8 cellular contexts compared by ENCODE assay signal in genomic region chr2:237590272-237591020, GRCh38. TPM values are rescaled to one million over a fixed set of nuclear protein-coding genes. Genes with fewer than 3 reads are reported as not detected.
A peak's percentile ranks its signal among the peaks of the same experiment; 100 is the strongest.
DNase-seq lines count a peak whose midpoint lies in the region; ATAC-seq, FAIRE-seq and TF ChIP-seq lines count a peak whose summit lies in the region.

TSS of gene RAB17 (minus strand) at chr2:237590734. CDS start at chr2:237586154, 4,580 bp downstream.

- in situ Hi-C loops in transverse colon (cut with MboI; ENCODE audit: low pct_ligation_motif_present in 1 of 4, low pct_unique_long_range_greater_than_20kb in 1 of 4, low sequenced_read_pairs in 3 of 4): loop anchor here in 1 of 4 donors (25.0 kb wide), 1 partner anchor 147 kb away; no protein-coding TSS in a partner anchor

- H3K79me2 ChIP-seq in keratinocyte (ENCODE audit: control insufficient read depth, insufficient read depth, low read length): no peaks in the 10 kb centered on the region

- H3K9me3 ChIP-seq in keratinocyte (ENCODE audit: control insufficient read depth, low read depth, low read length): no peaks in the 10 kb centered on the region
- H3K9me3 ChIP-seq in transverse colon: no peaks in the 10 kb centered on the region

- no peak within 1 kb of the TSS for H3K4me3 Mint-ChIP-seq in activated naive CD8-positive, alpha-beta T cell treated with anti-CD3 and anti-CD28 coated beads, Interleukin-2, amount 50 U/mL, for 24 hours

- no peak for FAIRE-seq in keratinocyte (lab: Jason Lieb, UNC)

- H3K27ac Mint-ChIP-seq in activated naive CD8-positive, alpha-beta T cell treated with anti-CD3 and anti-CD28 coated beads, Interleukin-2, amount 50 U/mL, for 24 hours: no peak within 1 kb of the TSS

- no peaks in the 10 kb centered on the region for H3K36me3 ChIP-seq in keratinocyte (ENCODE audit: control insufficient read depth in 2 of 2, extremely low read depth in 1 of 2, insufficient read depth in 2 of 2, low read length in 2 of 2)
- no peaks in the 10 kb centered on the region for H3K36me3 ChIP-seq in transverse colon

- no peaks in the 10 kb centered on the region for H3K27me3 Mint-ChIP-seq in activated naive CD8-positive, alpha-beta T cell treated with anti-CD3 and anti-CD28 coated beads, Interleukin-2, amount 50 U/mL, for 24 hours

- no peaks in the 10 kb centered on the region for H3K9me3 Mint-ChIP-seq in activated naive CD8-positive, alpha-beta T cell treated with anti-CD3 and anti-CD28 coated beads, Interleukin-2, amount 50 U/mL, for 24 hours

- dilution Hi-C loops in keratinocyte (cut with MboI; ENCODE audit: extremely low pct_ligation_motif_present, low sequenced_read_pairs): no loop called here

- no peaks in the 10 kb centered on the region for H4K20me1 ChIP-seq in keratinocyte (ENCODE audit: control insufficient read depth, extremely low read depth, insufficient read depth, low read length)

- TF ChIP-seq EP300 in transverse colon (IDR thresholded peaks at IDR 0.05; ENCODE audit: low read depth): no peak

- peak within 1 kb of the TSS; percentile 3 to 52 (median 37) for H3K4me3 ChIP-seq in keratinocyte (ENCODE audit: control insufficient read depth in 2 of 3, extremely low read depth in 1 of 3, insufficient read depth in 2 of 3, low read depth in 1 of 3, low read length in 3 of 3)
- peak within 1 kb of the TSS in 3 of 4 donors; percentile 20 to 39 (median 28) for H3K4me3 ChIP-seq in transverse colon

- peak within 1 kb of the TSS; percentile 42 for H3K9ac ChIP-seq in keratinocyte (ENCODE audit: control insufficient read depth, extremely low read depth, insufficient read depth, low read length)

- TF ChIP-seq CTCF in keratinocyte (optimal IDR thresholded peaks at IDR 0.05 in 1 of 3, IDR thresholded peaks at IDR 0.05 in 1 of 3, conservative IDR thresholded peaks at IDR 0.05 in 1 of 3; ENCODE audit: extremely low read depth in 1 of 3, insufficient read depth in 2 of 3, low read length in 3 of 3) (no peak), transverse colon (IDR thresholded peaks at IDR 0.05) (no peak)

- TF ChIP-seq POLR2A in transverse colon (IDR thresholded peaks at IDR 0.05): peak; percentile 63

- H3K27ac ChIP-seq in keratinocyte (ENCODE audit: control insufficient read depth, insufficient read depth, low read length): peak within 1 kb of the TSS; percentile 49
- peak within 1 kb of the TSS; percentile 69 to 86 (median 74) for H3K27ac ChIP-seq in transverse colon

- H3K9me1 ChIP-seq in keratinocyte (ENCODE audit: control insufficient read depth, extremely low read depth, insufficient read depth, low read length): no peaks in the 10 kb centered on the region

- H3K27me3 ChIP-seq in keratinocyte (ENCODE audit: control insufficient read depth, extremely low read depth, insufficient read depth, low read length) (no peaks in the 10 kb centered on the region), transverse colon (no peaks in the 10 kb centered on the region)

- peaks cover 19% of the 10 kb centered on the region for H3K4me1 ChIP-seq in keratinocyte (ENCODE audit: control insufficient read depth, extremely low read depth, insufficient read depth, low read length)
- peaks cover 0 to 24% (median 7%) of the 10 kb centered on the region in 4 donors for H3K4me1 ChIP-seq in transverse colon

- peak; percentile 67 for ATAC-seq in activated naive CD8-positive, alpha-beta T cell treated with anti-CD3 and anti-CD28 coated beads, Interleukin-2, amount 50 U/mL, for 24 hours
- ATAC-seq in GM21447 (IDR thresholded peaks at IDR 0.05; ENCODE audit: unreplicated experiment): no peak

- H2AFZ ChIP-seq in keratinocyte (ENCODE audit: control insufficient read depth, low read length): peak within 1 kb of the TSS; percentile 78

- H3K4me1 Mint-ChIP-seq in activated naive CD8-positive, alpha-beta T cell treated with anti-CD3 and anti-CD28 coated beads, Interleukin-2, amount 50 U/mL, for 24 hours: peaks cover 9% of the 10 kb centered on the region

- peak within 1 kb of the TSS; percentile 42 for H3K4me2 ChIP-seq in keratinocyte (ENCODE audit: control insufficient read depth, extremely low read depth, insufficient read depth, low read depth, low read length)

- H3K36me3 Mint-ChIP-seq in activated naive CD8-positive, alpha-beta T cell treated with anti-CD3 and anti-CD28 coated beads, Interleukin-2, amount 50 U/mL, for 24 hours (ENCODE audit: low read depth): no peaks in the 10 kb centered on the region

- intact Hi-C loops in transverse colon (cut with DNase I; ENCODE audit: low total_unique reads): loop anchor here (10.0 kb wide), 1 partner anchor 84 kb away; no protein-coding TSS in a partner anchor

- WGBS in transverse colon (ENCODE audit: low coverage in 1 of 2), 2 donors: 28 to 46% methylated on average over 2 to 15 of the region's 15 CpGs

- DNase-seq in NCI-H510A treated with DMSO at 0.1 percent for 48 hours (lab: John Stamatoyannopoulos, UW): peak; percentile 80
- DNase-seq in NCI-H510A (lab: John Stamatoyannopoulos, UW): no peak
- no peak for DNase-seq in activated naive CD8-positive, alpha-beta T cell treated with anti-CD3 and anti-CD28 coated beads, Interleukin-2, amount 50 U/mL, for 24 hours
- DNase-seq in keratinocyte (ENCODE audit: low read depth, low spot score): no peak
- DNase-seq in transverse colon: peak; percentile 82
- DNase-seq in retina: no peak
- no peak for DNase-seq in stimulated activated CD4-positive, alpha-beta T cell treated with anti-CD3 and anti-CD28 coated beads, Interleukin-12 subunit alpha, Interleukin-12 subunit beta, amount 100 ng/mL, for 4 hours

RNA-seq across cellular contexts. Expression of gene RAB17, which starts in this region (rescaled TPM):
- polyA plus RNA-seq in keratinocyte: 1.4 to 3.7 TPM (median 2.4 TPM) in 3 replicates
- polyA plus RNA-seq in keratinocyte (2011; ENCODE audit: low read depth): 0.45 TPM
- 1.2 and 2.1 TPM in 2 replicates for polyA plus RNA-seq in keratinocyte (2011; cell fraction: cytosol; rRNA removed)
- 1.9 and 2.1 TPM in 2 replicates for polyA plus RNA-seq in keratinocyte (2011; cell fraction: nucleus; rRNA removed)
- 1.2 and 2.3 TPM in 2 replicates for polyA plus RNA-seq in keratinocyte (2012; ENCODE audit: low replicate concordance)
- 0.92 to 3.0 TPM (median 1.3 TPM) in 3 replicates for polyA minus RNA-seq in keratinocyte
- polyA minus RNA-seq in keratinocyte (2011; cell fraction: cytosol; rRNA and poly(A)+ RNA removed): 4.0 TPM
- polyA minus RNA-seq in keratinocyte (2011; cell fraction: nucleus; rRNA and poly(A)+ RNA removed): 0.23 and 2.1 TPM in 2 replicates
- 100 to 1,000 TPM in 1 of 4 donors, 10 to 100 TPM in 3; 25.1 to 104 (median 65.6) TPM for total RNA-seq in transverse colon

Comparison
In these comparisons a context has a peak if more than half of its experiments do, and no peak if none do; other contexts are left out.
1. DNase-seq: peak in NCI-H510A treated with DMSO at 0.1 percent for 48 hours (single experiment) and transverse colon (single experiment); none in NCI-H510A (single experiment), activated naive CD8-positive, alpha-beta T cell treated with anti-CD3 and anti-CD28 coated beads, Interleukin-2, amount 50 U/mL, for 24 hours (single experiment), keratinocyte (single experiment), retina (single experiment) and stimulated activated CD4-positive, alpha-beta T cell treated with anti-CD3 and anti-CD28 coated beads, Interleukin-12 subunit alpha, Interleukin-12 subunit beta, amount 100 ng/mL, for 4 hours (single experiment).